ENCODE assay signal across 2 cellular contexts in the genomic region with DNA sequence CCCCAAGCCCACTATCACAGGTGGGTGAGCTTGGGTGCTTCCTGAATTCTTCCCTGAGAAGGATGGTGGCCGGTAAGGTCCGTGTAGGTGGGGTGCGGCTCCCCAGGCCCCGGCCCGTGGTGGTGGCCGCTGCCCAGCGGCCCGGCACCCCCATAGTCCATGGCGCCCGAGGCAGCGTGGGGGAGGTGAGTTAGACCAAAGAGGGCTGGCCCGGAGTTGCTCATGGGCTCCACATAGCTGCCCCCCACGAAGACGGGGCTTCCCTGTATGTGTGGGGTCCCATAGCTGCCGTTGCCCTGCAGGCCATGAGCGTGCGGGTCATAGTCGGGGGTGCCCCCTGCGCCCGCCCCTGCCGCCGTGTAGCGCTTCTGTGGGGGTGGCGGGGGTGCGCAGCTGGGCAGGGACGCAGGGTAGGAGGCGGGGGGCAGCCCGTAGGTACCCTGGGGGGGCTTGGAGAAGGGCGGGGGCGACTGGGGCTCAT.
TF ChIP-seq lines count a peak whose summit lies in the region.

No MANE protein-coding gene starts in this region.

TF ChIP-seq in IMR-90, 13 proteins besides CTCF, POLR2A, EP300 and RAD21:
- no peak for TF ChIP-seq FOS (IDR thresholded peaks at IDR 0.05; ENCODE audit: low read depth, low read length)
- TF ChIP-seq MXI1 (IDR thresholded peaks at IDR 0.05; ENCODE audit: borderline replicate concordance, low read depth, low read length) = no peak
- no peak for TF ChIP-seq MAZ (IDR thresholded peaks at IDR 0.05; ENCODE audit: borderline replicate concordance, low read depth, low read length)
- TF ChIP-seq NFE2L2 (IDR thresholded peaks at IDR 0.05; ENCODE audit: low read depth, low read length) = no peak
- no peak for TF ChIP-seq SMC3 (IDR thresholded peaks at IDR 0.05; ENCODE audit: low read depth, low read length)
- TF ChIP-seq MAFK (IDR thresholded peaks at IDR 0.05; ENCODE audit: low read depth, low read length) = no peak
- TF ChIP-seq CEBPB (IDR thresholded peaks at IDR 0.05; ENCODE audit: low read depth, low read length) = no peak
- TF ChIP-seq, protein P1, sequence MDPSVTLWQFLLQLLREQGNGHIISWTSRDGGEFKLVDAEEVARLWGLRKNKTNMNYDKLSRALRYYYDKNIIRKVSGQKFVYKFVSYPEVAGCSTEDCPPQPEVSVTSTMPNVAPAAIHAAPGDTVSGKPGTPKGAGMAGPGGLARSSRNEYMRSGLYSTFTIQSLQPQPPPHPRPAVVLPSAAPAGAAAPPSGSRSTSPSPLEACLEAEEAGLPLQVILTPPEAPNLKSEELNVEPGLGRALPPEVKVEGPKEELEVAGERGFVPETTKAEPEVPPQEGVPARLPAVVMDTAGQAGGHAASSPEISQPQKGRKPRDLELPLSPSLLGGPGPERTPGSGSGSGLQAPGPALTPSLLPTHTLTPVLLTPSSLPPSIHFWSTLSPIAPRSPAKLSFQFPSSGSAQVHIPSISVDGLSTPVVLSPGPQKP (IDR thresholded peaks at IDR 0.05; ENCODE audit: borderline replicate concordance, low read depth, low read length) = no peak
- TF ChIP-seq BHLHE40 (IDR thresholded peaks at IDR 0.05; ENCODE audit: low read depth, low read length) = no peak
- TF ChIP-seq, protein P2, sequence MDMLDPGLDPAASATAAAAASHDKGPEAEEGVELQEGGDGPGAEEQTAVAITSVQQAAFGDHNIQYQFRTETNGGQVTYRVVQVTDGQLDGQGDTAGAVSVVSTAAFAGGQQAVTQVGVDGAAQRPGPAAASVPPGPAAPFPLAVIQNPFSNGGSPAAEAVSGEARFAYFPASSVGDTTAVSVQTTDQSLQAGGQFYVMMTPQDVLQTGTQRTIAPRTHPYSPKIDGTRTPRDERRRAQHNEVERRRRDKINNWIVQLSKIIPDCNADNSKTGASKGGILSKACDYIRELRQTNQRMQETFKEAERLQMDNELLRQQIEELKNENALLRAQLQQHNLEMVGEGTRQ (IDR thresholded peaks at IDR 0.05; ENCODE audit: low read depth, low read length) = no peak
- no peak for TF ChIP-seq CHD1 (IDR thresholded peaks at IDR 0.05; ENCODE audit: low read depth, low read length)
- TF ChIP-seq RCOR1 (IDR thresholded peaks at IDR 0.05; ENCODE audit: insufficient replicate concordance, low read length) = no peak
- no peak for TF ChIP-seq RFX5 (IDR thresholded peaks at IDR 0.05; ENCODE audit: low read depth, low read length)
TF ChIP-seq in IMR-90: peak in this region for 0.

TF ChIP-seq in liver, 16 proteins besides CTCF, POLR2A, EP300 and RAD21:
- TF ChIP-seq GABPA (IDR thresholded peaks at IDR 0.05 in 1 of 2, conservative IDR thresholded peaks at IDR 0.05 in 1 of 2) = no peak
- TF ChIP-seq FOXA2 (IDR thresholded peaks at IDR 0.05) = no peak
- TF ChIP-seq NR2F2 (IDR thresholded peaks at IDR 0.05) = no peak
- no peak for TF ChIP-seq YY1 (IDR thresholded peaks at IDR 0.05)
- no peak for TF ChIP-seq HNF4A (conservative IDR thresholded peaks at IDR 0.05)
- TF ChIP-seq EGR1 (IDR thresholded peaks at IDR 0.05; ENCODE audit: low read depth in 2 of 2) = no peak
- TF ChIP-seq TAF1 (conservative IDR thresholded peaks at IDR 0.05) = no peak
- TF ChIP-seq, protein P3, sequence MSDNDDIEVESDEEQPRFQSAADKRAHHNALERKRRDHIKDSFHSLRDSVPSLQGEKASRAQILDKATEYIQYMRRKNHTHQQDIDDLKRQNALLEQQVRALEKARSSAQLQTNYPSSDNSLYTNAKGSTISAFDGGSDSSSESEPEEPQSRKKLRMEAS (IDR thresholded peaks at IDR 0.05) = no peak
- TF ChIP-seq, protein P4, sequence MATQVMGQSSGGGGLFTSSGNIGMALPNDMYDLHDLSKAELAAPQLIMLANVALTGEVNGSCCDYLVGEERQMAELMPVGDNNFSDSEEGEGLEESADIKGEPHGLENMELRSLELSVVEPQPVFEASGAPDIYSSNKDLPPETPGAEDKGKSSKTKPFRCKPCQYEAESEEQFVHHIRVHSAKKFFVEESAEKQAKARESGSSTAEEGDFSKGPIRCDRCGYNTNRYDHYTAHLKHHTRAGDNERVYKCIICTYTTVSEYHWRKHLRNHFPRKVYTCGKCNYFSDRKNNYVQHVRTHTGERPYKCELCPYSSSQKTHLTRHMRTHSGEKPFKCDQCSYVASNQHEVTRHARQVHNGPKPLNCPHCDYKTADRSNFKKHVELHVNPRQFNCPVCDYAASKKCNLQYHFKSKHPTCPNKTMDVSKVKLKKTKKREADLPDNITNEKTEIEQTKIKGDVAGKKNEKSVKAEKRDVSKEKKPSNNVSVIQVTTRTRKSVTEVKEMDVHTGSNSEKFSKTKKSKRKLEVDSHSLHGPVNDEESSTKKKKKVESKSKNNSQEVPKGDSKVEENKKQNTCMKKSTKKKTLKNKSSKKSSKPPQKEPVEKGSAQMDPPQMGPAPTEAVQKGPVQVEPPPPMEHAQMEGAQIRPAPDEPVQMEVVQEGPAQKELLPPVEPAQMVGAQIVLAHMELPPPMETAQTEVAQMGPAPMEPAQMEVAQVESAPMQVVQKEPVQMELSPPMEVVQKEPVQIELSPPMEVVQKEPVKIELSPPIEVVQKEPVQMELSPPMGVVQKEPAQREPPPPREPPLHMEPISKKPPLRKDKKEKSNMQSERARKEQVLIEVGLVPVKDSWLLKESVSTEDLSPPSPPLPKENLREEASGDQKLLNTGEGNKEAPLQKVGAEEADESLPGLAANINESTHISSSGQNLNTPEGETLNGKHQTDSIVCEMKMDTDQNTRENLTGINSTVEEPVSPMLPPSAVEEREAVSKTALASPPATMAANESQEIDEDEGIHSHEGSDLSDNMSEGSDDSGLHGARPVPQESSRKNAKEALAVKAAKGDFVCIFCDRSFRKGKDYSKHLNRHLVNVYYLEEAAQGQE (IDR thresholded peaks at IDR 0.05) = no peak
- no peak for TF ChIP-seq FOXA1 (IDR thresholded peaks at IDR 0.05)
